Comparison of ENCODE assay signal across 15 cellular contexts in the genomic region with DNA sequence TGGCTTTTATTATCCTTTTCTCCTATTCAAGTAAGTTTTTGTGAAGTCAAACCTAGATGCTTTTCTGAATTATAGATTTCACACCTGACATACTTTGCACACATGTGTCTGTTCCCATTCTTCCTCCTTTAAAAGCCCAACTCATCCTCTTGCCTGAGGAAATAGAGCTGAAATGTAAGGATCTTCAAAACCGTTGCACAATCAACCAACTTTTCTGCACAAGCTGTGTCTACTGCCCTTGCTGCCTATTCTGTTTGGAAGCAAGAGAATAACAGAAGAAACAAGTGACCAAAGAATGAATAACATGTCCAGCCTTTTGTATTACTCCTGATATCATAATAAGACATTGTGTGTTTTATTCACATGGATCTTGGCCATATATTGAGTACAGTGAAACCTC.
DNase-seq lines count a peak whose midpoint lies in the region; ATAC-seq and TF ChIP-seq lines count a peak whose summit lies in the region.
"Had no signal": no experiment of that assay in that cellular context is flagged by ENCODE, and none has a peak within 500 bp of the region (broad histone marks: within the 10 kb centered on the region; RNA-seq: fewer than 3 reads in every experiment).

No MANE protein-coding gene starts in this region.

- DNase-seq in AG10803 (ENCODE audit: low read depth) (peak; percentile 43), PC-3 (no peak), fibroblast of villous mesenchyme (ENCODE audit: low read depth) (peak; percentile 16), trophoblast cell (no peak), NCI-H1092 (lab: John Stamatoyannopoulos, UW) (no peak), iPS-NIHi11 (ENCODE audit: low spot score) (no peak)
- DNase-seq: GOT3, KBM-7, NCI-H1105 treated with DMSO at 0.1 percent for 48 hours, NCI-H1694, NCI-H2081 treated with DMSO at 0.1 percent for 48 hours, NCI-H510A, NCI-H748 treated with DMSO at 0.1 percent for 48 hours had no signal

- H3K9ac ChIP-seq in PC-3 (ENCODE audit: low read length), result peak overlapping the region; percentile 25; the same call in 1 of the 2 replicates
- no peak overlapping the region for H3K9ac ChIP-seq in trophoblast cell (ENCODE audit: low read length)
- H3K9ac ChIP-seq: BLaER1 had no signal

- H3K23ac ChIP-seq in trophoblast cell (ENCODE audit: low read length), result no peak overlapping the region

- H3K4me2 ChIP-seq in PC-3 (ENCODE audit: low read length) (no peak overlapping the region), trophoblast cell (ENCODE audit: low read length) (no peak overlapping the region)
- H3K4me2 ChIP-seq: BLaER1 had no signal

- H4K91ac ChIP-seq in trophoblast cell (ENCODE audit: low read depth, low read length), result no peak overlapping the region

- H3K79me2 ChIP-seq in PC-3 (ENCODE audit: low read length) (no peaks in the 10 kb centered on the region), trophoblast cell (ENCODE audit: control insufficient read depth, insufficient read depth, low read length, poor library complexity) (no peaks in the 10 kb centered on the region)

- H2AFZ ChIP-seq in PC-3 (ENCODE audit: low read length), result no peak overlapping the region
- no peak overlapping the region for H2AFZ ChIP-seq in trophoblast cell (ENCODE audit: insufficient read depth, low read length, poor library complexity)

- H3K4ac ChIP-seq in trophoblast cell (ENCODE audit: low read depth, low read length), result no peak overlapping the region

- no peak overlapping the region for H3K14ac ChIP-seq in trophoblast cell (ENCODE audit: low read length)

- peak overlapping the region; percentile 49 for H3K27ac ChIP-seq in PC-3 (ENCODE audit: low read length)
- H3K27ac ChIP-seq in trophoblast cell (ENCODE audit: low read depth, low read length), result no peak overlapping the region
- H3K27ac ChIP-seq: BLaER1 had no signal

- intact Hi-C loops in PC-3 (cut with micrococcal nuclease), result loop anchor here (1.0 to 5.0 kb wide), 3 partner anchors 95 to 222 kb away; a partner anchor contains a TSS

- no CpG with 5 or more reads among the region's 1 CpG for WGBS in trophoblast cell (ENCODE audit: extremely low coverage, insufficient coverage, insufficient read length)

- H3K4me1 ChIP-seq in PC-3 (ENCODE audit: insufficient read depth, low read length) (peaks cover 6% of the 10 kb centered on the region; the same call in 1 of the 2 replicates), trophoblast cell (ENCODE audit: control insufficient read depth in 1 of 2, insufficient read depth in 2 of 2, low read length in 2 of 2) (peaks cover 3 to 10% of the 10 kb centered on the region in 2 experiments)
- H3K4me1 ChIP-seq: BLaER1 had no signal

- H3K27me3 ChIP-seq in PC-3 (ENCODE audit: low read length), result peaks cover 3% of the 10 kb centered on the region; the same call in 1 of the 2 replicates
- H3K27me3 ChIP-seq in trophoblast cell (ENCODE audit: insufficient read depth, low read length), result no peaks in the 10 kb centered on the region
- H3K27me3 ChIP-seq: BLaER1 had no signal

- no peaks in the 10 kb centered on the region for H3F3A ChIP-seq in PC-3 (ENCODE audit: low read length, unreplicated experiment)

- H3K9me3 ChIP-seq in PC-3 (ENCODE audit: low read length) (no peaks in the 10 kb centered on the region), trophoblast cell (ENCODE audit: insufficient read depth, low read depth, low read length) (no peaks in the 10 kb centered on the region)
- H3K9me3 ChIP-seq: BLaER1 had no signal

- H3K4me3 ChIP-seq in AG10803 (ENCODE audit: low read length) (no peak overlapping the region), PC-3 (ENCODE audit: low read length) (no peak overlapping the region), fibroblast of villous mesenchyme (ENCODE audit: low read depth, low read length) (no peak overlapping the region), trophoblast cell (ENCODE audit: low read depth, low read length) (no peak overlapping the region)
- H3K4me3 ChIP-seq: BLaER1 had no signal

- H2BK120ac ChIP-seq in trophoblast cell (ENCODE audit: insufficient read depth, low read length, poor library complexity), result no peak overlapping the region

- CTCF ChIA-PET in PC-3 (lab: Charles Lee), result interaction anchor here (0.5 to 1.3 kb wide), 4 partner anchors 96 to 223 kb away, joined by 3 to 7 read pairs (median 4); no protein-coding TSS in a partner anchor

- no peak overlapping the region for H3K18ac ChIP-seq in trophoblast cell (ENCODE audit: low read length)

- no peaks in the 10 kb centered on the region for H3K9me2 ChIP-seq in PC-3 (replicated peaks; ENCODE audit: low read length)

- POLR2A ChIA-PET in PC-3 (lab: Charles Lee; ENCODE audit: unreplicated experiment), result no interaction called here

- no peak overlapping the region for H4K8ac ChIP-seq in trophoblast cell (ENCODE audit: low read depth, low read length)

- ATAC-seq in PC-3 (no peak), HG03045 (IDR thresholded peaks at IDR 0.05; ENCODE audit: unreplicated experiment) (no peak)

- peaks cover 9% of the 10 kb centered on the region for H3K79me1 ChIP-seq in trophoblast cell (ENCODE audit: low read length)

- no peak overlapping the region for H4K12ac ChIP-seq in trophoblast cell (ENCODE audit: low read depth, low read length)

- no peaks in the 10 kb centered on the region; the same call in 1 of the 2 replicates for H3K36me3 ChIP-seq in PC-3 (ENCODE audit: low read depth, low read length)
- H3K36me3 ChIP-seq in trophoblast cell (ENCODE audit: control insufficient read depth in 1 of 2, insufficient read depth in 2 of 2, low read length in 2 of 2), result no peaks in the 10 kb centered on the region
- H3K36me3 ChIP-seq: BLaER1 had no signal

- H2BK12ac ChIP-seq in trophoblast cell (ENCODE audit: low read length), result peak overlapping the region; percentile 94

- TF ChIP-seq CTCF in AG10803 (conservative IDR thresholded peaks at IDR 0.05; ENCODE audit: low read length), result no peak
- TF ChIP-seq CTCF in PC-3 (conservative IDR thresholded peaks at IDR 0.05; ENCODE audit: low read depth, low read length), result no peak
- no peak for TF ChIP-seq CTCF in fibroblast of villous mesenchyme (IDR thresholded peaks at IDR 0.05; ENCODE audit: insufficient read depth, low read depth, low read length)

- H2AK5ac ChIP-seq in trophoblast cell (ENCODE audit: low read length), result no peak overlapping the region

- no peak overlapping the region for H2BK5ac ChIP-seq in trophoblast cell (ENCODE audit: low read depth, low read length, poor library complexity)

- no peaks in the 10 kb centered on the region for H4K20me1 ChIP-seq in PC-3 (ENCODE audit: low read length)
- H4K20me1 ChIP-seq: BLaER1 had no signal

- no TSS peak for BruUV-seq in PC-3 (replicated peaks; lab: Mats Ljungman, UMichigan)

Comparison
In these comparisons a context has a peak if more than half of its experiments do, and no peak if none do; other contexts are left out.
1. DNase-seq: peak in AG10803 (single experiment) and fibroblast of villous mesenchyme (single experiment); none in PC-3 (single experiment), trophoblast cell (0 of 2), NCI-H1092 (single experiment) and iPS-NIHi11 (single experiment).